In the genomic region with DNA sequence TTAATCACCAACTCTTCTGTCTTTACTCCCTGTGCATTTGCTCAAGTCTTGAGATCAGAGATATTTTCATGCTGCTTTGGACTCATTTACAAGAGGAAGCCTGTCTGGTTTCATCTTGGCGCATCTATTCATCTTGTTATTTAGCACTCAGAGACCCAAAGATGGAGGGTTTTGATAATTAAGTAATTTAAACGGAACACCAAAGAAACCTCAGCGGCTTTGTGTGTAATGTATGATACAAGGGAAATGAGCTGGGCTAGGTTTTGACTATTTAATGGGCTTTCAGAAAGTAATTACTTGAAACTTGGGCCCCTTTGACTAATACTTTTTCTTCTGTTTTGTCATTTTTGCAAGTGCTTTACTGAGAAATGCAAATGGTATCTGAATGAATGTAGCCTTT, we compare ENCODE assay signal across 2 cellular contexts.
A peak's percentile ranks its signal among the peaks of the same experiment; 100 is the strongest.
TF ChIP-seq lines count a peak whose summit lies in the region.

No MANE protein-coding gene starts in this region.

TF ChIP-seq in GM12878, 131 proteins besides CTCF, POLR2A, EP300 and RAD21:
- TF ChIP-seq RAD51 (IDR thresholded peaks at IDR 0.05) (no peak), NR2C1 (IDR thresholded peaks at IDR 0.05) (no peak), EGR1 (IDR thresholded peaks at IDR 0.05; ENCODE audit: borderline replicate concordance in 1 of 2, low read depth in 2 of 2, low read length in 2 of 2) (no peak), JUND (IDR thresholded peaks at IDR 0.05; ENCODE audit: low read depth, low read length) (no peak), BCL11A (IDR thresholded peaks at IDR 0.05; ENCODE audit: low read depth, low read length) (peak; percentile 56; the same call in 1 of the 2 replicates), LARP7 (IDR thresholded peaks at IDR 0.05) (no peak), NFXL1 (IDR thresholded peaks at IDR 0.05; ENCODE audit: borderline replicate concordance) (no peak), ATF7 (IDR thresholded peaks at IDR 0.05; ENCODE audit: low read depth) (peak; percentile 16; the same call in 1 of the 2 replicates), MTA2 (IDR thresholded peaks at IDR 0.05; ENCODE audit: low read depth) (peak; percentile 93), MYC (IDR thresholded peaks at IDR 0.05; ENCODE audit: insufficient read depth, insufficient read length, insufficient replicate concordance, low read length, severe bottlenecking) (no peak), KAT2A (conservative IDR thresholded peaks at IDR 0.05; ENCODE audit: control insufficient read depth, low read depth, low read length) (no peak)
- TF ChIP-seq, protein P1, sequence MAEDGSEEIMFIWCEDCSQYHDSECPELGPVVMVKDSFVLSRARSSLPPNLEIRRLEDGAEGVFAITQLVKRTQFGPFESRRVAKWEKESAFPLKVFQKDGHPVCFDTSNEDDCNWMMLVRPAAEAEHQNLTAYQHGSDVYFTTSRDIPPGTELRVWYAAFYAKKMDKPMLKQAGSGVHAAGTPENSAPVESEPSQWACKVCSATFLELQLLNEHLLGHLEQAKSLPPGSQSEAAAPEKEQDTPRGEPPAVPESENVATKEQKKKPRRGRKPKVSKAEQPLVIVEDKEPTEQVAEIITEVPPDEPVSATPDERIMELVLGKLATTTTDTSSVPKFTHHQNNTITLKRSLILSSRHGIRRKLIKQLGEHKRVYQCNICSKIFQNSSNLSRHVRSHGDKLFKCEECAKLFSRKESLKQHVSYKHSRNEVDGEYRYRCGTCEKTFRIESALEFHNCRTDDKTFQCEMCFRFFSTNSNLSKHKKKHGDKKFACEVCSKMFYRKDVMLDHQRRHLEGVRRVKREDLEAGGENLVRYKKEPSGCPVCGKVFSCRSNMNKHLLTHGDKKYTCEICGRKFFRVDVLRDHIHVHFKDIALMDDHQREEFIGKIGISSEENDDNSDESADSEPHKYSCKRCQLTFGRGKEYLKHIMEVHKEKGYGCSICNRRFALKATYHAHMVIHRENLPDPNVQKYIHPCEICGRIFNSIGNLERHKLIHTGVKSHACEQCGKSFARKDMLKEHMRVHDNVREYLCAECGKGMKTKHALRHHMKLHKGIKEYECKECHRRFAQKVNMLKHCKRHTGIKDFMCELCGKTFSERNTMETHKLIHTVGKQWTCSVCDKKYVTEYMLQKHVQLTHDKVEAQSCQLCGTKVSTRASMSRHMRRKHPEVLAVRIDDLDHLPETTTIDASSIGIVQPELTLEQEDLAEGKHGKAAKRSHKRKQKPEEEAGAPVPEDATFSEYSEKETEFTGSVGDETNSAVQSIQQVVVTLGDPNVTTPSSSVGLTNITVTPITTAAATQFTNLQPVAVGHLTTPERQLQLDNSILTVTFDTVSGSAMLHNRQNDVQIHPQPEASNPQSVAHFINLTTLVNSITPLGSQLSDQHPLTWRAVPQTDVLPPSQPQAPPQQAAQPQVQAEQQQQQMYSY (CRISPR knock-in tag; IDR thresholded peaks at IDR 0.05) = no peak
TF ChIP-seq in GM12878: peak in this region for 3.

TF ChIP-seq in SK-N-SH, 30 proteins besides CTCF, POLR2A, EP300 and RAD21:
- no peak for TF ChIP-seq ELF1 (IDR thresholded peaks at IDR 0.05)
- TF ChIP-seq, protein P2, sequence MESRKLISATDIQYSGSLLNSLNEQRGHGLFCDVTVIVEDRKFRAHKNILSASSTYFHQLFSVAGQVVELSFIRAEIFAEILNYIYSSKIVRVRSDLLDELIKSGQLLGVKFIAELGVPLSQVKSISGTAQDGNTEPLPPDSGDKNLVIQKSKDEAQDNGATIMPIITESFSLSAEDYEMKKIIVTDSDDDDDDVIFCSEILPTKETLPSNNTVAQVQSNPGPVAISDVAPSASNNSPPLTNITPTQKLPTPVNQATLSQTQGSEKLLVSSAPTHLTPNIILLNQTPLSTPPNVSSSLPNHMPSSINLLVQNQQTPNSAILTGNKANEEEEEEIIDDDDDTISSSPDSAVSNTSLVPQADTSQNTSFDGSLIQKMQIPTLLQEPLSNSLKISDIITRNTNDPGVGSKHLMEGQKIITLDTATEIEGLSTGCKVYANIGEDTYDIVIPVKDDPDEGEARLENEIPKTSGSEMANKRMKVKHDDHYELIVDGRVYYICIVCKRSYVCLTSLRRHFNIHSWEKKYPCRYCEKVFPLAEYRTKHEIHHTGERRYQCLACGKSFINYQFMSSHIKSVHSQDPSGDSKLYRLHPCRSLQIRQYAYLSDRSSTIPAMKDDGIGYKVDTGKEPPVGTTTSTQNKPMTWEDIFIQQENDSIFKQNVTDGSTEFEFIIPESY (IDR thresholded peaks at IDR 0.05; ENCODE audit: borderline replicate concordance, low read depth) = no peak
- no peak for TF ChIP-seq EZH2phosphoT487 (IDR thresholded peaks at IDR 0.05; ENCODE audit: borderline replicate concordance, low read depth)
- TF ChIP-seq, protein P3, sequence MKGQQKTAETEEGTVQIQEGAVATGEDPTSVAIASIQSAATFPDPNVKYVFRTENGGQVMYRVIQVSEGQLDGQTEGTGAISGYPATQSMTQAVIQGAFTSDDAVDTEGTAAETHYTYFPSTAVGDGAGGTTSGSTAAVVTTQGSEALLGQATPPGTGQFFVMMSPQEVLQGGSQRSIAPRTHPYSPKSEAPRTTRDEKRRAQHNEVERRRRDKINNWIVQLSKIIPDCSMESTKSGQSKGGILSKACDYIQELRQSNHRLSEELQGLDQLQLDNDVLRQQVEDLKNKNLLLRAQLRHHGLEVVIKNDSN (IDR thresholded peaks at IDR 0.05; ENCODE audit: borderline replicate concordance, low read depth) = no peak
- TF ChIP-seq SMC3 (IDR thresholded peaks at IDR 0.05; ENCODE audit: low read depth, low read length) = no peak
- TF ChIP-seq FOXM1 (IDR thresholded peaks at IDR 0.05; ENCODE audit: low read depth) = no peak
- TF ChIP-seq, protein P4, sequence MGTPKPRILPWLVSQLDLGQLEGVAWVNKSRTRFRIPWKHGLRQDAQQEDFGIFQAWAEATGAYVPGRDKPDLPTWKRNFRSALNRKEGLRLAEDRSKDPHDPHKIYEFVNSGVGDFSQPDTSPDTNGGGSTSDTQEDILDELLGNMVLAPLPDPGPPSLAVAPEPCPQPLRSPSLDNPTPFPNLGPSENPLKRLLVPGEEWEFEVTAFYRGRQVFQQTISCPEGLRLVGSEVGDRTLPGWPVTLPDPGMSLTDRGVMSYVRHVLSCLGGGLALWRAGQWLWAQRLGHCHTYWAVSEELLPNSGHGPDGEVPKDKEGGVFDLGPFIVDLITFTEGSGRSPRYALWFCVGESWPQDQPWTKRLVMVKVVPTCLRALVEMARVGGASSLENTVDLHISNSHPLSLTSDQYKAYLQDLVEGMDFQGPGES (IDR thresholded peaks at IDR 0.05; ENCODE audit: low read depth, low read length) = no peak
- TF ChIP-seq MAX (IDR thresholded peaks at IDR 0.05; ENCODE audit: low read depth) = no peak
- TF ChIP-seq TCF12 (IDR thresholded peaks at IDR 0.05) = no peak
- TF ChIP-seq, protein P5, sequence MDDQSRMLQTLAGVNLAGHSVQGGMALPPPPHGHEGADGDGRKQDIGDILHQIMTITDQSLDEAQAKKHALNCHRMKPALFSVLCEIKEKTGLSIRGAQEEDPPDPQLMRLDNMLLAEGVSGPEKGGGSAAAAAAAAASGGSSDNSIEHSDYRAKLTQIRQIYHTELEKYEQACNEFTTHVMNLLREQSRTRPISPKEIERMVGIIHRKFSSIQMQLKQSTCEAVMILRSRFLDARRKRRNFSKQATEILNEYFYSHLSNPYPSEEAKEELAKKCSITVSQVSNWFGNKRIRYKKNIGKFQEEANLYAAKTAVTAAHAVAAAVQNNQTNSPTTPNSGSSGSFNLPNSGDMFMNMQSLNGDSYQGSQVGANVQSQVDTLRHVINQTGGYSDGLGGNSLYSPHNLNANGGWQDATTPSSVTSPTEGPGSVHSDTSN (IDR thresholded peaks at IDR 0.05) = no peak
- no peak for TF ChIP-seq MEF2A (IDR thresholded peaks at IDR 0.05; ENCODE audit: borderline replicate concordance, low read depth)
- no peak for TF ChIP-seq RXRA (IDR thresholded peaks at IDR 0.05; ENCODE audit: borderline replicate concordance, low read depth)
- no peak for TF ChIP-seq POLR2AphosphoS5 (IDR thresholded peaks at IDR 0.05; ENCODE audit: low read depth, low read length)
- TF ChIP-seq, protein P6, sequence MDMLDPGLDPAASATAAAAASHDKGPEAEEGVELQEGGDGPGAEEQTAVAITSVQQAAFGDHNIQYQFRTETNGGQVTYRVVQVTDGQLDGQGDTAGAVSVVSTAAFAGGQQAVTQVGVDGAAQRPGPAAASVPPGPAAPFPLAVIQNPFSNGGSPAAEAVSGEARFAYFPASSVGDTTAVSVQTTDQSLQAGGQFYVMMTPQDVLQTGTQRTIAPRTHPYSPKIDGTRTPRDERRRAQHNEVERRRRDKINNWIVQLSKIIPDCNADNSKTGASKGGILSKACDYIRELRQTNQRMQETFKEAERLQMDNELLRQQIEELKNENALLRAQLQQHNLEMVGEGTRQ (IDR thresholded peaks at IDR 0.05; ENCODE audit: borderline replicate concordance, low read depth, low read length) = no peak
- TF ChIP-seq JUND (IDR thresholded peaks at IDR 0.05) = no peak
- no peak for TF ChIP-seq MXI1 (IDR thresholded peaks at IDR 0.05; ENCODE audit: low read depth, low read length)
- no peak for TF ChIP-seq SIN3A (IDR thresholded peaks at IDR 0.05; ENCODE audit: borderline replicate concordance, low read depth, low read length)
- no peak for TF ChIP-seq GATA2 (CRISPR knock-in tag; IDR thresholded peaks at IDR 0.05)
- TF ChIP-seq TEAD4 (IDR thresholded peaks at IDR 0.05; ENCODE audit: borderline replicate concordance, insufficient read depth) = no peak
